17 cellular contexts compared by ENCODE assay signal in genomic region chr1:92367496-92367895, GRCh38.
DNase-seq lines count a peak whose midpoint lies in the region; ATAC-seq and TF ChIP-seq lines count a peak whose summit lies in the region.
"Had no signal": no experiment of that assay in that cellular context is flagged by ENCODE, and none has a peak within 500 bp of the region (broad histone marks: within the 10 kb centered on the region; RNA-seq: fewer than 3 reads in every experiment).

No MANE protein-coding gene starts in this region.

- H3K9me3 Mint-ChIP-seq in activated CD4-positive, alpha-beta T cell treated with anti-CD3 and anti-CD28 coated beads, Interleukin-2, amount 10 ng/mL, durations not matched to agents 7 days and 5 days, result no peaks in the 10 kb centered on the region
- no peaks in the 10 kb centered on the region for H3K9me3 Mint-ChIP-seq in T-helper 2 cell treated with Interferon-gamma antibody and Interleukin-4, amounts not matched to agents 5 μg/mL and 100 μg/mL, for 36 hours
- H3K9me3 Mint-ChIP-seq in stimulated activated effector memory CD8-positive, alpha-beta T cell treated with anti-CD3 and anti-CD28 coated beads, Interleukin-12 subunit alpha, Interleukin-12 subunit beta, amount 100 ng/mL, for 72 hours, result no peaks in the 10 kb centered on the region
- H3K9me3 Mint-ChIP-seq: activated naive CD4-positive, alpha-beta T cell treated with anti-CD3 and anti-CD28 coated beads, Interleukin-2, amount 50 U/mL, for 72 hours; IgD-negative memory B cell had no signal

- H3K36me3 ChIP-seq in heart left ventricle, result peaks cover 0 to 24% (median 10%) of the 10 kb centered on the region in 9 donors

- H3K9me3 ChIP-seq in heart left ventricle, result no peaks in the 10 kb centered on the region
- H3K9me3 ChIP-seq: gastroesophageal sphincter, thyroid gland had no signal

- H3K4me3 Mint-ChIP-seq in activated CD4-positive, alpha-beta T cell treated with anti-CD3 and anti-CD28 coated beads, Interleukin-2, amount 10 ng/mL, durations not matched to agents 7 days and 5 days, result no peak overlapping the region
- peak overlapping the region; percentile 67 for H3K4me3 Mint-ChIP-seq in T-helper 2 cell treated with Interferon-gamma antibody and Interleukin-4, amounts not matched to agents 5 μg/mL and 100 μg/mL, for 36 hours
- H3K4me3 Mint-ChIP-seq in stimulated activated effector memory CD8-positive, alpha-beta T cell treated with anti-CD3 and anti-CD28 coated beads, Interleukin-12 subunit alpha, Interleukin-12 subunit beta, amount 100 ng/mL, for 72 hours, result peak overlapping the region; percentile 7
- H3K4me3 Mint-ChIP-seq: IgD-negative memory B cell had no signal

- H3K27ac ChIP-seq in heart left ventricle, result no peak overlapping the region
- H3K27ac ChIP-seq: gastroesophageal sphincter, thyroid gland had no signal

- peak; percentile 72 for ATAC-seq in HG02852 (IDR thresholded peaks at IDR 0.05; ENCODE audit: unreplicated experiment)
- ATAC-seq in stimulated activated effector memory CD8-positive, alpha-beta T cell treated with anti-CD3 and anti-CD28 coated beads, Interleukin-12 subunit alpha, Interleukin-12 subunit beta, amount 100 ng/mL, for 72 hours, result peak; percentile 62
- no peak for ATAC-seq in GM21447 (IDR thresholded peaks at IDR 0.05; ENCODE audit: unreplicated experiment)
- ATAC-seq in heart left ventricle, result no peak
- ATAC-seq: gastroesophageal sphincter, Panc1 had no signal

- H3K27ac Mint-ChIP-seq in activated CD4-positive, alpha-beta T cell treated with anti-CD3 and anti-CD28 coated beads, Interleukin-2, amount 10 ng/mL, durations not matched to agents 7 days and 5 days, result peak overlapping the region; percentile 28
- peak overlapping the region; percentile 53 for H3K27ac Mint-ChIP-seq in T-helper 2 cell treated with Interferon-gamma antibody and Interleukin-4, amounts not matched to agents 5 μg/mL and 100 μg/mL, for 36 hours
- no peak overlapping the region for H3K27ac Mint-ChIP-seq in stimulated activated effector memory CD8-positive, alpha-beta T cell treated with anti-CD3 and anti-CD28 coated beads, Interleukin-12 subunit alpha, Interleukin-12 subunit beta, amount 100 ng/mL, for 72 hours
- H3K27ac Mint-ChIP-seq: IgD-negative memory B cell had no signal

- peaks cover 46% of the 10 kb centered on the region for H3K4me1 Mint-ChIP-seq in activated CD4-positive, alpha-beta T cell treated with anti-CD3 and anti-CD28 coated beads, Interleukin-2, amount 10 ng/mL, durations not matched to agents 7 days and 5 days
- peaks cover 59% of the 10 kb centered on the region for H3K4me1 Mint-ChIP-seq in T-helper 2 cell treated with Interferon-gamma antibody and Interleukin-4, amounts not matched to agents 5 μg/mL and 100 μg/mL, for 36 hours (ENCODE audit: low read depth)
- H3K4me1 Mint-ChIP-seq in stimulated activated effector memory CD8-positive, alpha-beta T cell treated with anti-CD3 and anti-CD28 coated beads, Interleukin-12 subunit alpha, Interleukin-12 subunit beta, amount 100 ng/mL, for 72 hours, result peaks cover 44% of the 10 kb centered on the region

- no peaks in the 10 kb centered on the region for H3K27me3 ChIP-seq in heart left ventricle
- H3K27me3 ChIP-seq: gastroesophageal sphincter, thyroid gland had no signal

- 93 to 96% (median 94%) methylated on average over 3 of the region's 3 CpGs for WGBS in heart left ventricle, 4 donors

- peaks cover 37% of the 10 kb centered on the region for H3K36me3 Mint-ChIP-seq in activated CD4-positive, alpha-beta T cell treated with anti-CD3 and anti-CD28 coated beads, Interleukin-2, amount 10 ng/mL, durations not matched to agents 7 days and 5 days (ENCODE audit: low read depth)
- peaks cover 52% of the 10 kb centered on the region for H3K36me3 Mint-ChIP-seq in T-helper 2 cell treated with Interferon-gamma antibody and Interleukin-4, amounts not matched to agents 5 μg/mL and 100 μg/mL, for 36 hours (ENCODE audit: low read depth)
- H3K36me3 Mint-ChIP-seq in stimulated activated effector memory CD8-positive, alpha-beta T cell treated with anti-CD3 and anti-CD28 coated beads, Interleukin-12 subunit alpha, Interleukin-12 subunit beta, amount 100 ng/mL, for 72 hours, result no peaks in the 10 kb centered on the region

- CTCF ChIA-PET in activated CD4-positive, alpha-beta T cell treated with anti-CD3 and anti-CD28 coated beads, Interleukin-2, amount 10 ng/mL, durations not matched to agents 7 days and 5 days (lab: Charles Lee), result interaction anchor here (0.9 to 2.4 kb wide), 3 partner anchors 12 to 117 kb away, joined by 3 to 7 read pairs (median 6); no protein-coding TSS in a partner anchor

- peak; percentile 12 for DNase-seq in activated CD4-positive, alpha-beta T cell treated with anti-CD3 and anti-CD28 coated beads, Interleukin-2, amount 10 ng/mL, durations not matched to agents 7 days and 5 days
- DNase-seq in activated CD4-positive, alpha-beta T cell treated with anti-CD3 and anti-CD28 coated beads for 1 hour, result no peak
- DNase-seq in T-helper 2 cell treated with Interferon-gamma antibody and Interleukin-4, amounts not matched to agents 5 μg/mL and 100 μg/mL, for 36 hours (ENCODE audit: low spot score), result peak; percentile 25
- DNase-seq in stimulated activated effector memory CD8-positive, alpha-beta T cell treated with anti-CD3 and anti-CD28 coated beads, Interleukin-12 subunit alpha, Interleukin-12 subunit beta, amount 100 ng/mL, for 72 hours (ENCODE audit: low spot score in 2 of 2), result no peak
- no peak for DNase-seq in NCI-H2171 treated with DMSO at 0.1 percent for 48 hours (lab: John Stamatoyannopoulos, UW)
- no peak for DNase-seq in heart left ventricle
- DNase-seq: Calu3, islet precursor cell, NCI-H146, NCI-H524, thyroid gland had no signal

- intact Hi-C loops in heart left ventricle (cut with DNase I), result no loop called here

- POLR2A ChIA-PET in activated CD4-positive, alpha-beta T cell treated with anti-CD3 and anti-CD28 coated beads, Interleukin-2, amount 10 ng/mL, durations not matched to agents 7 days and 5 days (lab: Charles Lee), result no interaction called here

- TF ChIP-seq CTCF in heart left ventricle (IDR thresholded peaks at IDR 0.05), result no peak

- no peak for TF ChIP-seq POLR2A in heart left ventricle (IDR thresholded peaks at IDR 0.05)

- H3K4me3 ChIP-seq in heart left ventricle, result no peak overlapping the region
- H3K4me3 ChIP-seq: gastroesophageal sphincter, thyroid gland had no signal

- H3K27me3 Mint-ChIP-seq in activated CD4-positive, alpha-beta T cell treated with anti-CD3 and anti-CD28 coated beads, Interleukin-2, amount 10 ng/mL, durations not matched to agents 7 days and 5 days, result no peaks in the 10 kb centered on the region
- H3K27me3 Mint-ChIP-seq in T-helper 2 cell treated with Interferon-gamma antibody and Interleukin-4, amounts not matched to agents 5 μg/mL and 100 μg/mL, for 36 hours (ENCODE audit: low read depth), result no peaks in the 10 kb centered on the region
- H3K27me3 Mint-ChIP-seq: IgD-negative memory B cell had no signal

- H3K4me1 ChIP-seq in heart left ventricle, result no peaks in the 10 kb centered on the region
- H3K4me1 ChIP-seq: gastroesophageal sphincter, thyroid gland had no signal

Comparison
In these comparisons a context has a peak if more than half of its experiments do, and no peak if none do; other contexts are left out.
1. DNase-seq: peak in activated CD4-positive, alpha-beta T cell treated with anti-CD3 and anti-CD28 coated beads, Interleukin-2, amount 10 ng/mL, durations not matched to agents 7 days and 5 days (single experiment) and T-helper 2 cell treated with Interferon-gamma antibody and Interleukin-4, amounts not matched to agents 5 μg/mL and 100 μg/mL, for 36 hours (single experiment); none in activated CD4-positive, alpha-beta T cell treated with anti-CD3 and anti-CD28 coated beads for 1 hour (single experiment), stimulated activated effector memory CD8-positive, alpha-beta T cell treated with anti-CD3 and anti-CD28 coated beads, Interleukin-12 subunit alpha, Interleukin-12 subunit beta, amount 100 ng/mL, for 72 hours (0 of 2), NCI-H2171 treated with DMSO at 0.1 percent for 48 hours (single experiment) and heart left ventricle (0 of 5).
2. ATAC-seq: peak in HG02852 (single experiment) and stimulated activated effector memory CD8-positive, alpha-beta T cell treated with anti-CD3 and anti-CD28 coated beads, Interleukin-12 subunit alpha, Interleukin-12 subunit beta, amount 100 ng/mL, for 72 hours (single experiment); none in GM21447 (single experiment) and heart left ventricle (0 of 4).